In genomic region chr13:46605824-46606554, GRCh38 we compare ENCODE assay signal across 1 cellular context.
TF ChIP-seq lines count a peak whose summit lies in the region.

No MANE protein-coding gene starts in this region.

TF ChIP-seq in HepG2, 621 proteins besides CTCF, POLR2A, EP300 and RAD21 (continued from another document):
- TF ChIP-seq STAT6 (CRISPR knock-in tag; IDR thresholded peaks at IDR 0.05; ENCODE audit: borderline replicate concordance) (no peak), CBX1 (IDR thresholded peaks at IDR 0.05; ENCODE audit: low read depth) (no peak), DPF2 (CRISPR knock-in tag; IDR thresholded peaks at IDR 0.05; ENCODE audit: borderline replicate concordance, low read depth) (no peak), SETDB1 (CRISPR knock-in tag; IDR thresholded peaks at IDR 0.05; ENCODE audit: borderline replicate concordance) (no peak), HOXD1 (CRISPR knock-in tag; IDR thresholded peaks at IDR 0.05) (no peak), ZNF557 (CRISPR knock-in tag; IDR thresholded peaks at IDR 0.05) (no peak), ZBTB21 (CRISPR knock-in tag; IDR thresholded peaks at IDR 0.05) (no peak), CREM (IDR thresholded peaks at IDR 0.05) (no peak), CREM (CRISPR knock-in tag; IDR thresholded peaks at IDR 0.05) (no peak), EHMT2 (IDR thresholded peaks at IDR 0.05; ENCODE audit: borderline replicate concordance, low read depth, low read length) (no peak)
TF ChIP-seq in HepG2: peak in this region for 0.
